Comparison of ENCODE assay signal across 1 cellular context in genomic region chr6:15026832-15027231, GRCh38.
TF ChIP-seq lines count a peak whose summit lies in the region.

No MANE protein-coding gene starts in this region.

TF ChIP-seq in HepG2, 621 proteins besides CTCF, POLR2A, EP300 and RAD21 (continued from another document and continues in another):
- TF ChIP-seq USF2 (IDR thresholded peaks at IDR 0.05; ENCODE audit: low read depth, low read length): no peak
- no peak for TF ChIP-seq USF2 (CRISPR knock-in tag; IDR thresholded peaks at IDR 0.05; ENCODE audit: borderline replicate concordance)
- peak; percentile 87 for TF ChIP-seq FOXO1 (CRISPR knock-in tag; IDR thresholded peaks at IDR 0.05)
- no peak for TF ChIP-seq PCBP2 (optimal IDR thresholded peaks at IDR 0.05; ENCODE audit: low read depth, low read length, poor library complexity, severe bottlenecking)
- TF ChIP-seq ZNF20 (CRISPR knock-in tag; IDR thresholded peaks at IDR 0.05): no peak
- no peak for TF ChIP-seq ZBTB7A (CRISPR knock-in tag; IDR thresholded peaks at IDR 0.05)
- no peak for TF ChIP-seq CHD4 (IDR thresholded peaks at IDR 0.05; ENCODE audit: borderline replicate concordance, low read length)
- TF ChIP-seq THYN1 (CRISPR knock-in tag; IDR thresholded peaks at IDR 0.05; ENCODE audit: borderline replicate concordance, low read depth): no peak
- no peak for TF ChIP-seq CREB1 (IDR thresholded peaks at IDR 0.05)
- TF ChIP-seq CREB1 (CRISPR knock-in tag; IDR thresholded peaks at IDR 0.05): no peak
- TF ChIP-seq ZNF674 (CRISPR knock-in tag; IDR thresholded peaks at IDR 0.05; ENCODE audit: low read depth): no peak
- TF ChIP-seq CREB3 (CRISPR knock-in tag; IDR thresholded peaks at IDR 0.05): no peak
- TF ChIP-seq SP1 (IDR thresholded peaks at IDR 0.05): no peak
- no peak for TF ChIP-seq SP1 (CRISPR knock-in tag; IDR thresholded peaks at IDR 0.05)
- TF ChIP-seq ATF5 (CRISPR knock-in tag; IDR thresholded peaks at IDR 0.05; ENCODE audit: low read depth): no peak
- TF ChIP-seq SNAPC5 (CRISPR knock-in tag; IDR thresholded peaks at IDR 0.05; ENCODE audit: borderline replicate concordance): no peak
- TF ChIP-seq LCORL (IDR thresholded peaks at IDR 0.05): no peak
- TF ChIP-seq LCORL (CRISPR knock-in tag; IDR thresholded peaks at IDR 0.05): 0 out of 2 replicates have a peak, but pooled peaks have one; percentile 30
- TF ChIP-seq SMYD3 (CRISPR knock-in tag; IDR thresholded peaks at IDR 0.05): peak; percentile 60; the same call in 1 of the 2 replicates
- no peak for TF ChIP-seq ARID2 (CRISPR knock-in tag; IDR thresholded peaks at IDR 0.05; ENCODE audit: borderline replicate concordance)
- TF ChIP-seq ZNF850 (CRISPR knock-in tag; conservative IDR thresholded peaks at IDR 0.05): no peak
- TF ChIP-seq ZNF329 (CRISPR knock-in tag; IDR thresholded peaks at IDR 0.05; ENCODE audit: low read depth): no peak
- no peak for TF ChIP-seq PHB2 (IDR thresholded peaks at IDR 0.05; ENCODE audit: partially characterized antibody)
- no peak for TF ChIP-seq CENPX (CRISPR knock-in tag; IDR thresholded peaks at IDR 0.05)
- TF ChIP-seq TP53 (CRISPR knock-in tag; conservative IDR thresholded peaks at IDR 0.05): no peak
- TF ChIP-seq TBP (CRISPR knock-in tag; IDR thresholded peaks at IDR 0.05): no peak
- no peak for TF ChIP-seq ZNF703 (CRISPR knock-in tag; IDR thresholded peaks at IDR 0.05; ENCODE audit: borderline replicate concordance)
- TF ChIP-seq ZNF512B (CRISPR knock-in tag; IDR thresholded peaks at IDR 0.05; ENCODE audit: borderline replicate concordance): no peak
- no peak for TF ChIP-seq CENPBD1 (CRISPR knock-in tag; IDR thresholded peaks at IDR 0.05; ENCODE audit: borderline replicate concordance, low read depth)
- no peak for TF ChIP-seq ARNT2 (CRISPR knock-in tag; IDR thresholded peaks at IDR 0.05; ENCODE audit: low read depth)
- TF ChIP-seq ZGPAT (CRISPR knock-in tag; IDR thresholded peaks at IDR 0.05): no peak
- peak; percentile 36; the same call in 1 of the 2 replicates for TF ChIP-seq ARID3A (IDR thresholded peaks at IDR 0.05; ENCODE audit: low read depth, low read length)
- TF ChIP-seq AFF4 (CRISPR knock-in tag; IDR thresholded peaks at IDR 0.05): no peak
- TF ChIP-seq POGK (CRISPR knock-in tag; conservative IDR thresholded peaks at IDR 0.05): peak; percentile 22; the same call in 1 of the 2 replicates
- peak; percentile 59; the same call in 1 of the 2 replicates for TF ChIP-seq RFX3 (CRISPR knock-in tag; IDR thresholded peaks at IDR 0.05)
- no peak for TF ChIP-seq ZNF3 (CRISPR knock-in tag; IDR thresholded peaks at IDR 0.05)
- TF ChIP-seq MATR3 (CRISPR knock-in tag; IDR thresholded peaks at IDR 0.05): no peak
- TF ChIP-seq ATF6 (CRISPR knock-in tag; conservative IDR thresholded peaks at IDR 0.05): no peak
- TF ChIP-seq RFX1 (IDR thresholded peaks at IDR 0.05): peak; percentile 46; the same call in 1 of the 2 replicates
- no peak for TF ChIP-seq FLYWCH1 (CRISPR knock-in tag; IDR thresholded peaks at IDR 0.05)
- no peak for TF ChIP-seq ZNF282 (IDR thresholded peaks at IDR 0.05; ENCODE audit: partially characterized antibody)
- TF ChIP-seq SSRP1 (CRISPR knock-in tag; IDR thresholded peaks at IDR 0.05): no peak
- TF ChIP-seq MAF1 (CRISPR knock-in tag; IDR thresholded peaks at IDR 0.05; ENCODE audit: borderline replicate concordance): no peak
- no peak for TF ChIP-seq ATM (IDR thresholded peaks at IDR 0.05; ENCODE audit: borderline replicate concordance)
- TF ChIP-seq FOXP1 (IDR thresholded peaks at IDR 0.05): 0 out of 2 replicates have a peak, but pooled peaks have one; percentile 8
- peak; percentile 62 for TF ChIP-seq FOXP1 (CRISPR knock-in tag; IDR thresholded peaks at IDR 0.05)
- no peak for TF ChIP-seq ASH2L (IDR thresholded peaks at IDR 0.05; ENCODE audit: insufficient read length, low read depth, low read length)
- TF ChIP-seq ZNF678 (CRISPR knock-in tag; IDR thresholded peaks at IDR 0.05): no peak
- no peak for TF ChIP-seq ZNF776 (CRISPR knock-in tag; IDR thresholded peaks at IDR 0.05)
- no peak for TF ChIP-seq RFXANK (CRISPR knock-in tag; IDR thresholded peaks at IDR 0.05)
- no peak for TF ChIP-seq ZNF274 (CRISPR knock-in tag; IDR thresholded peaks at IDR 0.05)
